20 cellular contexts compared by ENCODE assay signal in genomic region chr1:205943245-205943644, GRCh38. TPM values are rescaled to one million over a fixed set of nuclear protein-coding genes. Genes with fewer than 3 reads are reported as not detected.
DNase-seq lines count a peak whose midpoint lies in the region; ATAC-seq and TF ChIP-seq lines count a peak whose summit lies in the region.
"Had no signal": no experiment of that assay in that cellular context is flagged by ENCODE, and none has a peak within 500 bp of the region (broad histone marks: within the 10 kb centered on the region; RNA-seq: fewer than 3 reads in every experiment).

TSS of gene SLC26A9 (minus strand) at chr1:205943456. CDS start at chr1:205935820, 7,636 bp downstream.

- intact Hi-C loops in PC-9 (cut with micrococcal nuclease; ENCODE audit: unreplicated experiment): no loop called here
- intact Hi-C loops in left ventricle myocardium inferior (cut with micrococcal nuclease): no loop called here
- intact Hi-C loops in upper lobe of right lung (cut with DNase I): no loop called here

- TF ChIP-seq CTCF in PC-9 (conservative IDR thresholded peaks at IDR 0.05) (no peak), left ventricle myocardium inferior (IDR thresholded peaks at IDR 0.05; ENCODE audit: borderline replicate concordance) (no peak), upper lobe of right lung (IDR thresholded peaks at IDR 0.05) (no peak), hepatocyte (IDR thresholded peaks at IDR 0.05; ENCODE audit: poor library complexity) (no peak)

- POLR2A ChIA-PET in PC-9 (lab: Charles Lee; ENCODE audit: unreplicated experiment): interaction anchor here (0.6 kb wide), 1 partner anchor 23 kb away, joined by 8 read pairs; no protein-coding TSS in a partner anchor

- H3K79me2 ChIP-seq in PC-9 (ENCODE audit: low read depth) (no peaks in the 10 kb centered on the region), hepatocyte (no peaks in the 10 kb centered on the region)

- H2AFZ ChIP-seq in PC-9 (no peak within 1 kb of the TSS), hepatocyte (no peak within 1 kb of the TSS)

- H3K27ac ChIP-seq in PC-9 (no peak within 1 kb of the TSS), left ventricle myocardium inferior (replicated peaks) (no peak within 1 kb of the TSS), upper lobe of right lung (peak within 1 kb of the TSS; percentile 42), hepatocyte (no peak within 1 kb of the TSS)

- H3K4me1 ChIP-seq in PC-9 (replicated peaks; ENCODE audit: insufficient read depth) (peaks cover 58% of the 10 kb centered on the region), left ventricle myocardium inferior (peaks cover 18% of the 10 kb centered on the region), mucosa of stomach (ENCODE audit: control insufficient read depth, insufficient read depth, low read length) (peaks cover 75% of the 10 kb centered on the region), upper lobe of right lung (no peaks in the 10 kb centered on the region), hepatocyte (ENCODE audit: insufficient read depth) (no peaks in the 10 kb centered on the region)

- DNase-seq in PC-9 (peak in 1 of 2 experiments; percentile 18), left ventricle myocardium inferior (no peak), upper lobe of right lung (peak; percentile 78), hepatocyte (ENCODE audit: low spot score) (no peak)
- no peak for DNase-seq in activated naive CD4-positive, alpha-beta T cell treated with Interleukin-2 at 50 U/mL for 16 hours
- DNase-seq: DMS 273 treated with DMSO at 0.1 percent for 48 hours, DND-41, NCI-H1105 treated with DMSO at 0.1 percent for 48 hours, NCI-H1694, NCI-H2081 treated with DMSO at 0.1 percent for 48 hours, NCI-H510A, NCI-H774, SHP77 treated with DMSO at 0.1 percent for 48 hours had no signal

- H3K9me2 ChIP-seq in PC-9 (ENCODE audit: insufficient read depth) (no peaks in the 10 kb centered on the region), hepatocyte (replicated peaks; ENCODE audit: insufficient read depth) (no peaks in the 10 kb centered on the region)

- H4K20me1 ChIP-seq in PC-9 (ENCODE audit: insufficient read depth) (no peaks in the 10 kb centered on the region), hepatocyte (ENCODE audit: insufficient read depth, poor library complexity, severe bottlenecking) (no peaks in the 10 kb centered on the region)

- 59% methylated on average over 7 of the region's 7 CpGs for WGBS in hepatocyte (ENCODE audit: low lambda C conversion rate, missing lambda C conversion rate)

- no TSS peak for BruUV-seq in PC-9 (replicated peaks; lab: Mats Ljungman, UMichigan)

- ATAC-seq in upper lobe of right lung (peak; percentile 47), HG03025 (IDR thresholded peaks at IDR 0.05; ENCODE audit: low FRiP score, unreplicated experiment) (no peak)
- ATAC-seq: SK-N-SH treated with all-trans-retinoic acid at 6 μM for 48 hours had no signal

- no peaks in the 10 kb centered on the region for H3K36me3 ChIP-seq in PC-9 (ENCODE audit: low read depth)
- no peaks in the 10 kb centered on the region for H3K36me3 ChIP-seq in left ventricle myocardium inferior
- no peaks in the 10 kb centered on the region for H3K36me3 ChIP-seq in mucosa of stomach (ENCODE audit: control insufficient read depth, insufficient read depth, low read length)
- no peaks in the 10 kb centered on the region for H3K36me3 ChIP-seq in upper lobe of right lung
- no peaks in the 10 kb centered on the region for H3K36me3 ChIP-seq in hepatocyte (replicated peaks; ENCODE audit: insufficient read depth, low read depth)
- H3K36me3 ChIP-seq: HAP-1 had no signal

- peaks cover 9% of the 10 kb centered on the region for H3F3A ChIP-seq in PC-9 (ENCODE audit: insufficient read depth, low read depth)

- peak within 1 kb of the TSS; percentile 67 for H3K9ac ChIP-seq in mucosa of stomach (ENCODE audit: low read length)

- peak within 1 kb of the TSS; percentile 0; the same call in 1 of the 2 replicates for H3K4me2 ChIP-seq in PC-9
- no peak within 1 kb of the TSS for H3K4me2 ChIP-seq in hepatocyte

- H3K9me3 ChIP-seq in PC-9 (ENCODE audit: insufficient read depth, low read depth) (no peaks in the 10 kb centered on the region), left ventricle myocardium inferior (replicated peaks) (no peaks in the 10 kb centered on the region), mucosa of stomach (ENCODE audit: control insufficient read depth, low read length) (no peaks in the 10 kb centered on the region), upper lobe of right lung (no peaks in the 10 kb centered on the region), hepatocyte (ENCODE audit: low read depth) (no peaks in the 10 kb centered on the region)
- H3K9me3 ChIP-seq: HAP-1 had no signal

- CTCF ChIA-PET in PC-9 (lab: Charles Lee): interaction anchor here (1.0 to 1.3 kb wide), 2 partner anchors 25 to 34 kb away, joined by 3 read pairs; no protein-coding TSS in a partner anchor

- H3K4me3 ChIP-seq in PC-9 (no peak within 1 kb of the TSS), left ventricle myocardium inferior (no peak within 1 kb of the TSS), mucosa of stomach (ENCODE audit: low read length) (peak within 1 kb of the TSS; percentile 35), upper lobe of right lung (peak within 1 kb of the TSS; percentile 23), hepatocyte (no peak within 1 kb of the TSS)
- H3K4me3 ChIP-seq: HAP-1 had no signal

- H3K27me3 ChIP-seq in PC-9 (ENCODE audit: insufficient read depth, low read depth): peaks cover 12% of the 10 kb centered on the region; the same call in 1 of the 2 replicates
- peaks cover 27% of the 10 kb centered on the region for H3K27me3 ChIP-seq in left ventricle myocardium inferior (ENCODE audit: low read depth)
- H3K27me3 ChIP-seq in mucosa of stomach (ENCODE audit: control insufficient read depth, insufficient read depth, low read length): peaks cover 4% of the 10 kb centered on the region
- no peaks in the 10 kb centered on the region for H3K27me3 ChIP-seq in upper lobe of right lung
- H3K27me3 ChIP-seq in hepatocyte: peaks cover 12% of the 10 kb centered on the region

RNA-seq across cellular contexts. Expression of gene SLC26A9, which starts in this region (rescaled TPM):
- total RNA-seq in PC-9 (2021) (0.98 and 1.0 TPM in 2 replicates), left ventricle myocardium inferior (35.2 TPM), upper lobe of right lung (21.7 TPM), hepatocyte (0.13 and 0.44 TPM in 2 replicates)
- 0.63 and 2.4 TPM in 2 replicates for polyA plus RNA-seq in hepatocyte
- total RNA-seq: G401, OCI-LY7 had no signal
- polyA plus RNA-seq: CD14-positive monocyte had no signal

Comparison
In these comparisons a context has a peak if more than half of its experiments do, and no peak if none do; other contexts are left out.
1. RNA of gene SLC26A9 (total RNA-seq): 35.2 TPM in left ventricle myocardium inferior (single experiment) and 21.7 TPM in upper lobe of right lung (single experiment); 0.98 to 1.0 TPM in PC-9 and 0.13 to 0.44 TPM in hepatocyte; every median in the first group is over 10 times any median in the second.
2. H3K4me3 ChIP-seq: peak in mucosa of stomach (single experiment) and upper lobe of right lung (single experiment); none in PC-9 (single experiment), left ventricle myocardium inferior (single experiment) and hepatocyte (single experiment).